In the genomic region with DNA sequence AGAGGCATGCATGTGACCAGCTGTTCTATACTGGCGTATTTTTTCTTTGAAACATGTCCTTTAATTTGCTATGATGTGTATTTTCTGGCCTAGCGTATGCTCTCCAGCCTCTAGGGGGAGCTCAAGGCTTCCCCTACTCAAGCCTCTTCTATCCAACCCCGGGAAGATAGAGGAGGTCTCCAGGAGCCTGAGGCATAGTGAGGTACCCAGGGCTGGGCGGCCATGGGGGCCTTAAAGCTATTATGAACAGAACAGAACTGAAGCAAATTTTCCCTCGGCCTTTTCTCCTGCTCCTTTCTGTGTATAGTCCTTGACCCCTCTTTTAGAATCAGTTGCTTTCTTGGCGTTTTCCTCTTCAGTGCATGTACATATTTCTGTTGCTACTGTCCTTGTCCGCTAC, we compare ENCODE assay signal across 8 cellular contexts.
DNase-seq lines count a peak whose midpoint lies in the region; ATAC-seq and TF ChIP-seq lines count a peak whose summit lies in the region.

No MANE protein-coding gene starts in this region.

- H3K9me3 Mint-ChIP-seq in activated T-helper 2 cell treated with anti-CD3 and anti-CD28 coated beads, Interferon-gamma antibody, Interleukin-2, Interleukin-4, amounts not matched to agents 10 μg/mL and 5 μg/mL and 100 μg/mL, durations not matched to agents 14 hours and 24 hours and 36 hours, result no peaks in the 10 kb centered on the region

- H3K4me2 ChIP-seq in DOHH2 (ENCODE audit: low read length), result no peak overlapping the region

- H3K27ac Mint-ChIP-seq in activated T-helper 2 cell treated with anti-CD3 and anti-CD28 coated beads, Interferon-gamma antibody, Interleukin-2, Interleukin-4, amounts not matched to agents 10 μg/mL and 5 μg/mL and 100 μg/mL, durations not matched to agents 14 hours and 24 hours and 36 hours, result no peak overlapping the region

- H3K27me3 ChIP-seq in DOHH2 (ENCODE audit: control insufficient read depth, low read length) (no peaks in the 10 kb centered on the region), H7 (ENCODE audit: control insufficient read depth, insufficient read depth, low read length) (no peaks in the 10 kb centered on the region)

- no peak for ATAC-seq in HG03196 (IDR thresholded peaks at IDR 0.05; ENCODE audit: unreplicated experiment)

- H3K4me3 Mint-ChIP-seq in activated T-helper 2 cell treated with anti-CD3 and anti-CD28 coated beads, Interferon-gamma antibody, Interleukin-2, Interleukin-4, amounts not matched to agents 10 μg/mL and 5 μg/mL and 100 μg/mL, durations not matched to agents 14 hours and 24 hours and 36 hours (ENCODE audit: low read depth), result no peak overlapping the region

- no peaks in the 10 kb centered on the region for H3K4me1 ChIP-seq in DOHH2 (ENCODE audit: control insufficient read depth, low read length)

- no peaks in the 10 kb centered on the region for H3F3A ChIP-seq in DOHH2 (ENCODE audit: control insufficient read depth, insufficient read depth)

- intact Hi-C loops in activated T-helper 2 cell treated with anti-CD3 and anti-CD28 coated beads, Interferon-gamma antibody, Interleukin-2, Interleukin-4, amounts not matched to agents 10 μg/mL and 5 μg/mL and 100 μg/mL, durations not matched to agents 14 hours and 24 hours and 36 hours (cut with micrococcal nuclease), result loop anchor here (10.0 kb wide), 1 partner anchor 525 kb away; a partner anchor contains a TSS

- TF ChIP-seq CTCF in DOHH2 (IDR thresholded peaks at IDR 0.05; ENCODE audit: low read depth, low read length, poor library complexity, severe bottlenecking) (peak; percentile 87), astrocyte of the cerebellum (IDR thresholded peaks at IDR 0.05; ENCODE audit: low read depth, low read length, missing control alignments) (peak; percentile 71)

- no peak overlapping the region for H3K27ac ChIP-seq in DOHH2 (ENCODE audit: low read depth, low read length)

- H3K9me3 ChIP-seq in DOHH2 (ENCODE audit: control insufficient read depth, insufficient read depth, low read length), result no peaks in the 10 kb centered on the region

- H3K4me1 Mint-ChIP-seq in activated T-helper 2 cell treated with anti-CD3 and anti-CD28 coated beads, Interferon-gamma antibody, Interleukin-2, Interleukin-4, amounts not matched to agents 10 μg/mL and 5 μg/mL and 100 μg/mL, durations not matched to agents 14 hours and 24 hours and 36 hours (ENCODE audit: low read depth), result no peaks in the 10 kb centered on the region

- no peaks in the 10 kb centered on the region for H3K9me2 ChIP-seq in DOHH2 (replicated peaks; ENCODE audit: control insufficient read depth, low read length)

- peak; percentile 34 for DNase-seq in H7
- peak; percentile 68 for DNase-seq in NCI-H526 treated with DMSO at 0.1 percent for 48 hours (lab: John Stamatoyannopoulos, UW)
- peak; percentile 5 for DNase-seq in astrocyte of the cerebellum (ENCODE audit: low read depth)
- DNase-seq in iPS-NIHi7 (ENCODE audit: extremely low spot score), result peak; percentile 77
- peak; percentile 47 for DNase-seq in stromal cell of bone marrow (ENCODE audit: low read depth)
- no peak for DNase-seq in activated T-helper 2 cell treated with anti-CD3 and anti-CD28 coated beads, Interferon-gamma antibody, Interleukin-2, Interleukin-4, amounts not matched to agents 10 μg/mL and 5 μg/mL and 100 μg/mL, durations not matched to agents 14 hours and 24 hours and 36 hours (ENCODE audit: low spot score)

- H3K79me2 ChIP-seq in DOHH2 (ENCODE audit: control insufficient read depth, low read length), result no peaks in the 10 kb centered on the region

- H3K4me3 ChIP-seq in DOHH2 (ENCODE audit: low read length), result no peak overlapping the region
- H3K4me3 ChIP-seq in H7 (ENCODE audit: insufficient read depth, low read depth, low read length), result no peak overlapping the region
- no peak overlapping the region for H3K4me3 ChIP-seq in astrocyte of the cerebellum (ENCODE audit: low read depth, low read length)

- H3K36me3 Mint-ChIP-seq in activated T-helper 2 cell treated with anti-CD3 and anti-CD28 coated beads, Interferon-gamma antibody, Interleukin-2, Interleukin-4, amounts not matched to agents 10 μg/mL and 5 μg/mL and 100 μg/mL, durations not matched to agents 14 hours and 24 hours and 36 hours (ENCODE audit: low read depth), result no peaks in the 10 kb centered on the region

- in situ Hi-C loops in astrocyte of the cerebellum (cut with HindIII; ENCODE audit: low sequenced_read_pairs), result no loop called here

- H3K36me3 ChIP-seq in DOHH2 (ENCODE audit: control insufficient read depth, low read length) (no peaks in the 10 kb centered on the region), H7 (replicated peaks; ENCODE audit: control insufficient read depth, insufficient read depth, low read length) (no peaks in the 10 kb centered on the region)

- no peaks in the 10 kb centered on the region for H4K20me1 ChIP-seq in DOHH2 (ENCODE audit: control insufficient read depth, insufficient read depth, low read depth, low read length)

- no peaks in the 10 kb centered on the region for H3K27me3 Mint-ChIP-seq in activated T-helper 2 cell treated with anti-CD3 and anti-CD28 coated beads, Interferon-gamma antibody, Interleukin-2, Interleukin-4, amounts not matched to agents 10 μg/mL and 5 μg/mL and 100 μg/mL, durations not matched to agents 14 hours and 24 hours and 36 hours (ENCODE audit: low read depth)
